In the genomic region with DNA sequence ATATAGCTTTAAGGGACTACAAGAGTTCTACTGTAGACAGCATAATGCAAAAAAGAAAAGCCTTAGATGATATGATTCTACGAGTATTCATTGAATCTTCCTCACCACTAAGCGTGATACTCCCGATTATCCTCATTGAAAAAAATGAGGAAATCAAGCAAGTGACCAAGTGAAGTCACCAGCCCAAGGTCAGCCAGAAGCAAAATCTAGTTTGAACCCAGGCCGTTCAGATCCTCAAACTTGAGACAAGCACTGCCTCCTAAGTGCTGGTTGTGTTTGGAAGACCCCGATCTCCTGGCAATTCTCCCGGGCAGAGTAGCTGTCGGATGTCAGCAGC, we compare ENCODE assay signal across 9 cellular contexts. TPM values are rescaled to one million over a fixed set of nuclear protein-coding genes. Genes with fewer than 3 reads are reported as not detected.
A peak's percentile ranks its signal among the peaks of the same experiment; 100 is the strongest.
DNase-seq lines count a peak whose midpoint lies in the region; ATAC-seq, FAIRE-seq and TF ChIP-seq lines count a peak whose summit lies in the region.
"Had no signal": no experiment of that assay in that cellular context is flagged by ENCODE, and none has a peak within 500 bp of the region (broad histone marks: within the 10 kb centered on the region; RNA-seq: fewer than 3 reads in every experiment).

No MANE protein-coding gene starts in this region.

- H3K4me3 ChIP-seq in ascending aorta (peak overlapping the region; percentile 75 to 98), right lobe of liver (peak overlapping the region; percentile 95 to 99 (median 98)), thyroid gland (replicated peaks in 1 of 3) (peak overlapping the region; percentile 12 to 98 (median 96))

- no peaks in the 10 kb centered on the region for H3K27me3 ChIP-seq in ascending aorta
- no peaks in the 10 kb centered on the region for H3K27me3 ChIP-seq in right lobe of liver
- H3K27me3 ChIP-seq in thyroid gland, result no peaks in the 10 kb centered on the region
- H3K27me3 ChIP-seq: foreskin keratinocyte had no signal

- H3K4me3 Mint-ChIP-seq in activated CD4-positive, alpha-beta T cell treated with anti-CD3 and anti-CD28 coated beads, Interleukin-2, amount 10 ng/mL, durations not matched to agents 7 days and 5 days, result peak overlapping the region; percentile 100

- H3K27me3 Mint-ChIP-seq in activated CD4-positive, alpha-beta T cell treated with anti-CD3 and anti-CD28 coated beads, Interleukin-2, amount 10 ng/mL, durations not matched to agents 7 days and 5 days, result no peaks in the 10 kb centered on the region

- POLR2A ChIA-PET in activated CD4-positive, alpha-beta T cell treated with anti-CD3 and anti-CD28 coated beads, Interleukin-2, amount 10 ng/mL, durations not matched to agents 7 days and 5 days (lab: Charles Lee), result no interaction called here

- FAIRE-seq in GM12892 (lab: Jason Lieb, UNC), result no peak

- H3K4me1 Mint-ChIP-seq in activated CD4-positive, alpha-beta T cell treated with anti-CD3 and anti-CD28 coated beads, Interleukin-2, amount 10 ng/mL, durations not matched to agents 7 days and 5 days, result peaks cover 62% of the 10 kb centered on the region

- ATAC-seq in right lobe of liver, result peak in 2 of 4 donors; percentile 2 to 13
- no peak for ATAC-seq in GM21576 (IDR thresholded peaks at IDR 0.05; ENCODE audit: unreplicated experiment)

- no peaks in the 10 kb centered on the region for H3K9me3 Mint-ChIP-seq in activated CD4-positive, alpha-beta T cell treated with anti-CD3 and anti-CD28 coated beads, Interleukin-2, amount 10 ng/mL, durations not matched to agents 7 days and 5 days

- CTCF ChIA-PET in activated CD4-positive, alpha-beta T cell treated with anti-CD3 and anti-CD28 coated beads, Interleukin-2, amount 10 ng/mL, durations not matched to agents 7 days and 5 days (lab: Charles Lee), result interaction anchor here (1.1 kb wide), 1 partner anchor 105 kb away, joined by 3 read pairs; no protein-coding TSS in a partner anchor

- TF ChIP-seq CTCF in ascending aorta (IDR thresholded peaks at IDR 0.05), result no peak
- TF ChIP-seq CTCF in right lobe of liver (IDR thresholded peaks at IDR 0.05), result no peak
- TF ChIP-seq CTCF in thyroid gland (IDR thresholded peaks at IDR 0.05), result no peak

- H3K36me3 Mint-ChIP-seq in activated CD4-positive, alpha-beta T cell treated with anti-CD3 and anti-CD28 coated beads, Interleukin-2, amount 10 ng/mL, durations not matched to agents 7 days and 5 days (ENCODE audit: low read depth), result peaks cover 40% of the 10 kb centered on the region

- H3K27ac ChIP-seq in ascending aorta (peak overlapping the region; percentile 77 to 78), right lobe of liver (peak overlapping the region; percentile 85 to 97 (median 90)), thyroid gland (peak overlapping the region; percentile 67 to 83 (median 82))
- H3K27ac ChIP-seq: foreskin keratinocyte had no signal

- no peak for DNase-seq in activated CD4-positive, alpha-beta T cell treated with anti-CD3 and anti-CD28 coated beads, Interleukin-2, amount 10 ng/mL, durations not matched to agents 7 days and 5 days
- DNase-seq in activated CD4-positive, alpha-beta T cell treated with anti-CD3 and anti-CD28 coated beads for 48 hours, result no peak
- DNase-seq in ascending aorta (ENCODE audit: low spot score in 2 of 2), result no peak
- no peak for DNase-seq in right lobe of liver
- DNase-seq in thyroid gland, result no peak
- no peak for DNase-seq in pons (ENCODE audit: low spot score)
- no peak for DNase-seq in GM12892 (ENCODE audit: insufficient read length)

- WGBS in right lobe of liver (ENCODE audit: insufficient coverage, low coverage, low lambda C conversion rate, missing lambda C conversion rate), result 0% methylated on average over 4 of the region's 7 CpGs
- 7 to 8% methylated on average over 5 to 7 of the region's 7 CpGs for WGBS in thyroid gland, 2 donors

- H3K9me3 ChIP-seq in ascending aorta (no peaks in the 10 kb centered on the region), right lobe of liver (no peaks in the 10 kb centered on the region), thyroid gland (no peaks in the 10 kb centered on the region)

- intact Hi-C loops in ascending aorta (cut with DNase I) (loop anchor here (5.0 to 10.0 kb wide), 4 partner anchors 93 to 1433 kb away; partner anchors contain the start of genes ARPC3, ISCU, PPTC7 and SART3), right lobe of liver (cut with DNase I) (no loop called here), thyroid gland (cut with DNase I) (no loop called here)

- H3K4me1 ChIP-seq in ascending aorta (peaks cover 5 to 12% of the 10 kb centered on the region in 2 donors), right lobe of liver (peaks cover 0 to 13% (median 3%) of the 10 kb centered on the region in 4 donors), thyroid gland (peaks cover 11 to 23% of the 10 kb centered on the region in 2 donors)

- H3K27ac Mint-ChIP-seq in activated CD4-positive, alpha-beta T cell treated with anti-CD3 and anti-CD28 coated beads, Interleukin-2, amount 10 ng/mL, durations not matched to agents 7 days and 5 days, result peak overlapping the region; percentile 98

- H3K36me3 ChIP-seq in ascending aorta (peaks cover 0 to 5% of the 10 kb centered on the region in 2 donors), right lobe of liver (peaks cover 0 to 11% (median 3%) of the 10 kb centered on the region in 4 donors), thyroid gland (no peaks in the 10 kb centered on the region)

- no peak for TF ChIP-seq POLR2A in right lobe of liver (IDR thresholded peaks at IDR 0.05)
- TF ChIP-seq POLR2A in thyroid gland (IDR thresholded peaks at IDR 0.05), result no peak
- no peak for TF ChIP-seq POLR2A in GM12892 (IDR thresholded peaks at IDR 0.05; ENCODE audit: low read depth, low read length)

RNA-seq across cellular contexts. Expression of gene GIT2, which starts 0.8 kb away (rescaled TPM):
- total RNA-seq in activated CD4-positive, alpha-beta T cell treated with anti-CD3 and anti-CD28 coated beads, Interleukin-2, amount 10 ng/mL, durations not matched to agents 7 days and 5 days, result 100 to 1,000 TPM; 101 to 107 TPM
- total RNA-seq in ascending aorta, result 44.9 TPM
- 10 to 100 TPM; 13.3 to 24.8 (median 16.8) TPM for total RNA-seq in right lobe of liver
- total RNA-seq in thyroid gland, result 10 to 100 TPM; 54.4 to 69.4 (median 60.1) TPM
- polyA plus RNA-seq in GM12892 (2012; ENCODE audit: missing spikeins), result 34.4 TPM

RNA-seq across cellular contexts. Expression of gene ANKRD13A, which starts 3.9 kb away (rescaled TPM):
- 10 to 100 TPM; 82.5 to 88.2 TPM for total RNA-seq in activated CD4-positive, alpha-beta T cell treated with anti-CD3 and anti-CD28 coated beads, Interleukin-2, amount 10 ng/mL, durations not matched to agents 7 days and 5 days
- total RNA-seq in ascending aorta (199 TPM), right lobe of liver (10 to 100 TPM; 14.4 to 33.7 (median 24.6) TPM), thyroid gland (100 to 1,000 TPM; 125 to 167 (median 137) TPM)
- 57.1 TPM for polyA plus RNA-seq in GM12892 (2012; ENCODE audit: missing spikeins)

RNA-seq across cellular contexts. Expression of gene C12orf76, which starts 53.0 kb away (rescaled TPM):
- total RNA-seq in activated CD4-positive, alpha-beta T cell treated with anti-CD3 and anti-CD28 coated beads, Interleukin-2, amount 10 ng/mL, durations not matched to agents 7 days and 5 days, result 10 to 100 TPM; 19.9 to 25.8 TPM
- total RNA-seq in ascending aorta (0.96 TPM), right lobe of liver (10 to 100 TPM in 1 of 6 experiments, 1 to 10 TPM in 5; 3.0 to 10.1 (median 6.4) TPM), thyroid gland (10 to 100 TPM; 16.1 to 41.5 (median 21.9) TPM)
- 14.7 TPM for polyA plus RNA-seq in GM12892 (2012; ENCODE audit: missing spikeins)
